ENCODE assay signal across 23 cellular contexts in genomic region chr2:138369856-138370255, GRCh38.
"Had no signal": no experiment of that assay in that cellular context is flagged by ENCODE, and none has a peak within 500 bp of the region (broad histone marks: within the 10 kb centered on the region; RNA-seq: fewer than 3 reads in every experiment).

No MANE protein-coding gene starts in this region.

- DNase-seq: activated CD4-positive, alpha-beta memory T cell treated with anti-CD3 and anti-CD28 coated beads for 36 hours; activated CD4-positive, alpha-beta T cell treated with anti-CD3 and anti-CD28 coated beads, Interleukin-2, amount 10 ng/mL, durations not matched to agents 7 days and 5 days; activated CD4-positive, CD25-positive, alpha-beta regulatory T cell; activated CD8-positive, alpha-beta memory T cell treated with anti-CD3 and anti-CD28 coated beads for 24 hours; activated gamma-delta T cell treated with Interleukin-2 at 50 U/mL for 16 hours; activated naive CD4-positive, alpha-beta T cell treated with anti-CD3 and anti-CD28 coated beads, Interleukin-2, amount 10 ng/mL, durations not matched to agents 7 days and 5 days; activated naive CD8-positive, alpha-beta T cell treated with anti-CD3 and anti-CD28 coated beads for 36 hours; activated T-cell treated with anti-CD3 and anti-CD28 coated beads, Interleukin-2, amount 50 U/mL, for 48 hours; adrenal gland; anterior cingulate cortex; central memory CD4-positive, alpha-beta T cell; MV-4-11; NCI-H1092 treated with DMSO at 0.1 percent for 48 hours; NCI-H1436; NCI-H1694 treated with DMSO at 0.1 percent for 48 hours; NCI-H2029 treated with DMSO at 0.1 percent for 48 hours; NCI-H510A treated with DMSO at 0.1 percent for 48 hours; NCI-H69; SJCRH30; SK-N-SH; T-helper 1 cell had no signal

- H3K9ac ChIP-seq: KMS-11, SK-N-SH had no signal

- H3K27ac ChIP-seq: adrenal gland, KMS-11, SJCRH30, VCaP had no signal

- H3K4me2 ChIP-seq: KMS-11, SK-N-SH had no signal

- H3K4me1 ChIP-seq: SJCRH30 had no signal

- H3K36me3 ChIP-seq: adrenal gland, SJCRH30 had no signal

- H3K27me3 ChIP-seq: adrenal gland, SJCRH30 had no signal

- H3K9me3 ChIP-seq: adrenal gland, SJCRH30, SK-N-SH had no signal

- H3K4me3 ChIP-seq: adrenal gland, SJCRH30 had no signal
